ENCODE assay signal across 8 cellular contexts in the genomic region with DNA sequence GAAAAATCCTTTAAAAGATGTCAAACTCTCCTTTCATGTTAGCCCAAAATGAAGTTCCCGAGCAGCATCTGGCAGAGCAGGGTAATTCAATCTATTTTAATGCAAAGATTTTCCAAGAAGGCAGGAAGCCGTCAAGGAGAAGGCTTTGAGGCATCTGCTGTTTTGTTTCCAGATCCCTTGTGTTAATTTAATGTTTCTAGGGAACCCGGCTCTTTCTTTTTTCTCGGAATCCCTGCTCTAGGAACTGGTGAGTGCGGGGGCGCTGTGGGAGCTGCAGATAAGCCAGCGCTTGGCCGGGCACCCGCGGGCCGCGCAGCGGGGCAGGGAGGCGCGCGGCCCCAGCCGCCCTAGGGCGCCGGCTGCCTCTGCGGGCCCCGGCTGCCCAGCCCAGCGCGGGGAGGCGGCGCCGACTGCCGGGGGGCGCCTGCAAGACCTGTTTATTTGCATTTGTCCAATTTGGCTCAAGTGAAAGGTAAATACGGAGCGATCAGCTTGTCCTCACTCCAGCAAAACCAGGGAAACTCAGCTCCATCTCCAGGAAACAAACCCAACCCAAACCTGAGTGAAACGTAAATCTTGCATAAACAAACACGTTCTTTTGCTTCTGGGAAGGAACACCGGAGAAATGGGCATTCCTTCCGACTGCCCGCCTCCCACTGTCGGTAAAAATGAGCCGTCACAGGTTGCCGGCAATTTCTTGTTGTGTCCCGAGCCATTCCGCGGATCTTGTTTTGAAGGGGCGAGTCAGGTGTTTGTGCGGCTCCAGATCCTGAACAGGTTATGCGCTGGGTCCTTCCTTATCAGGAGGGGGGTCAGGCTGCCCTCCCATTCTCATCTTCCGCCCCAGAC.
DNase-seq lines count a peak whose midpoint lies in the region; ATAC-seq and TF ChIP-seq lines count a peak whose summit lies in the region.

No MANE protein-coding gene starts in this region.

- H3K36me3 Mint-ChIP-seq in natural killer cell treated with Interleukin-12 subunit alpha and Interleukin-12 subunit beta and Interleukin-15 and Interleukin-18, amount 100 ng/mL, for 72 hours = no peaks in the 10 kb centered on the region

- H3K4me3 ChIP-seq in Peyer's patch = peak overlapping the region; percentile 40 to 72 (median 51)
- H3K4me3 ChIP-seq in fibroblast of villous mesenchyme (ENCODE audit: low read depth, low read length) = peak overlapping the region; percentile 71

- TF ChIP-seq POLR2A in Peyer's patch (IDR thresholded peaks at IDR 0.05) = peak in 1 of 2 donors; percentile 20

- TF ChIP-seq CTCF in GM20000 (IDR thresholded peaks at IDR 0.05; ENCODE audit: extremely low read depth, missing control alignments) = peak; percentile 34
- TF ChIP-seq CTCF in Peyer's patch (IDR thresholded peaks at IDR 0.05) = peak in 4 of 6 experiments; percentile 22 to 55 (median 46)
- TF ChIP-seq CTCF in fibroblast of villous mesenchyme (IDR thresholded peaks at IDR 0.05; ENCODE audit: insufficient read depth, low read depth, low read length) = peak; percentile 43

- peak overlapping the region; percentile 51 to 84 (median 74) for H3K27ac ChIP-seq in Peyer's patch

- no peaks in the 10 kb centered on the region for H3K27me3 ChIP-seq in Peyer's patch

- peak; percentile 96 to 98 for ATAC-seq in natural killer cell treated with Interleukin-12 subunit alpha and Interleukin-12 subunit beta and Interleukin-15 and Interleukin-18, amount 100 ng/mL, for 72 hours
- peak; percentile 98 for ATAC-seq in stimulated activated naive CD8-positive, alpha-beta T cell treated with anti-CD3 and anti-CD28 coated beads, Interleukin-15, amount 100 ng/mL, for 72 hours

- H3K9me3 ChIP-seq in Peyer's patch = no peaks in the 10 kb centered on the region

- no peaks in the 10 kb centered on the region for H3K9me3 Mint-ChIP-seq in natural killer cell treated with Interleukin-12 subunit alpha and Interleukin-12 subunit beta and Interleukin-15 and Interleukin-18, amount 100 ng/mL, for 72 hours
- H3K9me3 Mint-ChIP-seq in stimulated activated naive CD8-positive, alpha-beta T cell treated with anti-CD3 and anti-CD28 coated beads, Interleukin-15, amount 100 ng/mL, for 72 hours = no peaks in the 10 kb centered on the region

- peak overlapping the region; percentile 86 to 95 for H3K27ac Mint-ChIP-seq in natural killer cell treated with Interleukin-12 subunit alpha and Interleukin-12 subunit beta and Interleukin-15 and Interleukin-18, amount 100 ng/mL, for 72 hours
- H3K27ac Mint-ChIP-seq in stimulated activated naive CD8-positive, alpha-beta T cell treated with anti-CD3 and anti-CD28 coated beads, Interleukin-15, amount 100 ng/mL, for 72 hours = peak overlapping the region; percentile 85 to 86

- DNase-seq in CMK (ENCODE audit: low read depth) (peak; percentile 54), GM20000 (ENCODE audit: low spot score) (peak; percentile 86), HS-5 (ENCODE audit: low read depth) (peak; percentile 41), Peyer's patch (peak; percentile 61 to 84 (median 78)), fibroblast of villous mesenchyme (ENCODE audit: low read depth) (peak; percentile 73)
- peak; percentile 84 for DNase-seq in activated effector memory CD4-positive, alpha-beta T cell treated with anti-CD3 and anti-CD28 coated beads, Interleukin-2, amount 50 U/mL, for 16 hours
- peak; percentile 67 for DNase-seq in natural killer cell treated with Interleukin-12 subunit alpha and Interleukin-12 subunit beta and Interleukin-15 and Interleukin-18, amount 100 ng/mL, for 72 hours (ENCODE audit: low spot score)
- DNase-seq in stimulated activated naive CD8-positive, alpha-beta T cell treated with anti-CD3 and anti-CD28 coated beads, Interleukin-15, amount 100 ng/mL, for 72 hours = peak; percentile 61 to 67

- no peaks in the 10 kb centered on the region for H3K27me3 Mint-ChIP-seq in natural killer cell treated with Interleukin-12 subunit alpha and Interleukin-12 subunit beta and Interleukin-15 and Interleukin-18, amount 100 ng/mL, for 72 hours
- no peaks in the 10 kb centered on the region for H3K27me3 Mint-ChIP-seq in stimulated activated naive CD8-positive, alpha-beta T cell treated with anti-CD3 and anti-CD28 coated beads, Interleukin-15, amount 100 ng/mL, for 72 hours

- H3K4me1 Mint-ChIP-seq in natural killer cell treated with Interleukin-12 subunit alpha and Interleukin-12 subunit beta and Interleukin-15 and Interleukin-18, amount 100 ng/mL, for 72 hours (ENCODE audit: low read depth in 2 of 2) = peaks cover 34 to 39% of the 10 kb centered on the region in 2 donors
- H3K4me1 Mint-ChIP-seq in stimulated activated naive CD8-positive, alpha-beta T cell treated with anti-CD3 and anti-CD28 coated beads, Interleukin-15, amount 100 ng/mL, for 72 hours = peaks cover 59% of the 10 kb centered on the region

- no peaks in the 10 kb centered on the region for H3K36me3 ChIP-seq in Peyer's patch

- peaks cover 0 to 7% (median 0%) of the 10 kb centered on the region in 4 donors for H3K4me1 ChIP-seq in Peyer's patch

- peak overlapping the region; percentile 90 for H3K4me3 Mint-ChIP-seq in natural killer cell treated with Interleukin-12 subunit alpha and Interleukin-12 subunit beta and Interleukin-15 and Interleukin-18, amount 100 ng/mL, for 72 hours
- H3K4me3 Mint-ChIP-seq in stimulated activated naive CD8-positive, alpha-beta T cell treated with anti-CD3 and anti-CD28 coated beads, Interleukin-15, amount 100 ng/mL, for 72 hours = peak overlapping the region; percentile 80 to 88

Comparison
In these comparisons a context has a peak if more than half of its experiments do, and no peak if none do; other contexts are left out.
1. Peak in every context shown above with its lines: DNase-seq, ATAC-seq, H3K4me3 ChIP-seq and H3K27ac ChIP-seq.